ENCODE assay signal across 6 cellular contexts in genomic region chr15:21763756-21764155, GRCh38.
DNase-seq lines count a peak whose midpoint lies in the region; ATAC-seq, FAIRE-seq and TF ChIP-seq lines count a peak whose summit lies in the region.
"Not testable (repeated sequence)": the region's sequence is repeated elsewhere in the genome, so short reads cannot be mapped to it uniquely, and the experiment has no call there.

No MANE protein-coding gene starts in this region.

- POLR2A ChIA-PET in HepG2 (lab: Yijun Ruan, JAX), result not testable (repeated sequence)

- not testable (repeated sequence) for TF ChIP-seq POLR2A in HepG2 (IDR thresholded peaks at IDR 0.05; ENCODE audit: insufficient read depth in 1 of 2, low read depth in 2 of 2, low read length in 2 of 2); spleen (IDR thresholded peaks at IDR 0.05)

- not testable (repeated sequence) for TF ChIP-seq RAD21 in HepG2 (CRISPR knock-in tag; IDR thresholded peaks at IDR 0.05)

- not testable (repeated sequence) for H3K27me3 Mint-ChIP-seq in activated CD4-positive, alpha-beta T cell treated with anti-CD3 and anti-CD28 coated beads, Interleukin-2, amount 10 ng/mL, durations not matched to agents 24 days and 14 days; osteocyte (ENCODE audit: unreplicated experiment)

- H2AFZ ChIP-seq in HepG2 (ENCODE audit: low read length), result not testable (repeated sequence)

- DNase-seq in activated CD4-positive, alpha-beta T cell treated with anti-CD3 and anti-CD28 coated beads, Interleukin-2, amount 10 ng/mL, durations not matched to agents 24 days and 14 days, result peak; percentile 45
- DNase-seq in dedifferentiated amniotic fluid mesenchymal stem cell (ENCODE audit: extremely low spot score) (peak; percentile 10), mesenteric fat pad (ENCODE audit: low spot score) (peak; percentile 68), osteocyte (ENCODE audit: extremely low spot score, unreplicated experiment) (peak; percentile 72), spleen (peak; percentile 8)
- DNase-seq in HepG2 (ENCODE audit: low spot score), result not testable (repeated sequence)

- WGBS in HepG2 (ENCODE audit: low lambda C conversion rate), result 0% methylated on average over 2 of the region's 2 CpGs
- WGBS in spleen, 5 donors, result 42 to 67% (median 60%) methylated on average over 2 of the region's 2 CpGs

- H3K9me3 ChIP-seq in HepG2 (ENCODE audit: low read length); spleen: not testable (repeated sequence)

- H3K79me2 ChIP-seq in HepG2 (ENCODE audit: insufficient read depth, low read length), result not testable (repeated sequence)

- CTCF ChIA-PET in HepG2 (lab: Yijun Ruan, JAX; ENCODE audit: low intra/inter-chr PET ratio, low total read pairs), result not testable (repeated sequence)

- H3K27me3 ChIP-seq in HepG2 (ENCODE audit: control insufficient read depth in 1 of 2, insufficient read depth in 2 of 2, low read length in 2 of 2); spleen (replicated peaks in 1 of 7): not testable (repeated sequence)

- not testable (repeated sequence) for H3K4me2 ChIP-seq in HepG2 (ENCODE audit: low read depth, low read length)

- H3K27ac Mint-ChIP-seq in activated CD4-positive, alpha-beta T cell treated with anti-CD3 and anti-CD28 coated beads, Interleukin-2, amount 10 ng/mL, durations not matched to agents 24 days and 14 days; osteocyte (ENCODE audit: unreplicated experiment): not testable (repeated sequence)

- not testable (repeated sequence) for H3K4me1 ChIP-seq in HepG2 (ENCODE audit: insufficient read depth, low read length); spleen

- not testable (repeated sequence) for TF ChIP-seq EP300 in HepG2 (IDR thresholded peaks at IDR 0.05; ENCODE audit: low read depth in 2 of 2, low read length in 2 of 2); HepG2 (CRISPR knock-in tag; IDR thresholded peaks at IDR 0.05; ENCODE audit: borderline replicate concordance)

- not testable (repeated sequence) for FAIRE-seq in HepG2 (lab: Jason Lieb, UNC)

- in situ Hi-C loops in HepG2 (cut with HindIII; ENCODE audit: extremely low pct_ligation_motif_present, low pct_unique_long_range_greater_than_20kb), result not testable (repeated sequence)

- not testable (repeated sequence) for H3K4me3 ChIP-seq in HepG2 (replicated peaks in 1 of 3; ENCODE audit: insufficient read depth in 1 of 3, low read depth in 2 of 3, low read length in 3 of 3); spleen

- H3K36me3 Mint-ChIP-seq in activated CD4-positive, alpha-beta T cell treated with anti-CD3 and anti-CD28 coated beads, Interleukin-2, amount 10 ng/mL, durations not matched to agents 24 days and 14 days (ENCODE audit: low read depth); osteocyte (ENCODE audit: unreplicated experiment): not testable (repeated sequence)

- H3K4me1 Mint-ChIP-seq in activated CD4-positive, alpha-beta T cell treated with anti-CD3 and anti-CD28 coated beads, Interleukin-2, amount 10 ng/mL, durations not matched to agents 24 days and 14 days; osteocyte (ENCODE audit: unreplicated experiment): not testable (repeated sequence)

- not testable (repeated sequence) for H3K9me3 Mint-ChIP-seq in activated CD4-positive, alpha-beta T cell treated with anti-CD3 and anti-CD28 coated beads, Interleukin-2, amount 10 ng/mL, durations not matched to agents 24 days and 14 days; osteocyte (ENCODE audit: unreplicated experiment)

- H3K9ac ChIP-seq in HepG2 (ENCODE audit: insufficient read depth, low read depth, low read length), result not testable (repeated sequence)

- not testable (repeated sequence) for H3K4me3 Mint-ChIP-seq in activated CD4-positive, alpha-beta T cell treated with anti-CD3 and anti-CD28 coated beads, Interleukin-2, amount 10 ng/mL, durations not matched to agents 24 days and 14 days; osteocyte (ENCODE audit: unreplicated experiment)

- intact Hi-C loops in activated CD4-positive, alpha-beta T cell treated with anti-CD3 and anti-CD28 coated beads, Interleukin-2, amount 10 ng/mL, durations not matched to agents 24 days and 14 days (cut with micrococcal nuclease); HepG2 (cut with micrococcal nuclease; ENCODE audit: unreplicated experiment); spleen (cut with DNase I; ENCODE audit: low total_unique reads): not testable (repeated sequence)

- not testable (repeated sequence) for BruUV-seq in HepG2 (replicated peaks; lab: Mats Ljungman, UMichigan)

- not testable (repeated sequence) for ATAC-seq in HepG2

- not testable (repeated sequence) for TF ChIP-seq CTCF in HepG2 (CRISPR knock-in tag; IDR thresholded peaks at IDR 0.05); osteocyte (IDR thresholded peaks at IDR 0.05); spleen (IDR thresholded peaks at IDR 0.05 in 8 of 11, conservative IDR thresholded peaks at IDR 0.05 in 3 of 11)

- not testable (repeated sequence) for H3K27ac ChIP-seq in HepG2 (ENCODE audit: extremely low read length, insufficient read depth, low read length); spleen

- not testable (repeated sequence) for H4K20me1 ChIP-seq in HepG2 (ENCODE audit: insufficient read depth, low read length)

- H3K36me3 ChIP-seq in HepG2 (replicated peaks in 1 of 2; ENCODE audit: control insufficient read depth in 1 of 2, insufficient read depth in 2 of 2, low read length in 2 of 2); spleen: not testable (repeated sequence)

TF ChIP-seq in HepG2, 621 proteins besides CTCF, POLR2A, EP300 and RAD21:
- TF ChIP-seq MNT (IDR thresholded peaks at IDR 0.05), result peak; percentile 46; the same call in 1 of the 2 replicates
